In genomic region chr2:46236006-46236875, GRCh38 we compare ENCODE assay signal across 19 cellular contexts.
DNase-seq lines count a peak whose midpoint lies in the region; ATAC-seq and TF ChIP-seq lines count a peak whose summit lies in the region.
"Had no signal": no experiment of that assay in that cellular context is flagged by ENCODE, and none has a peak within 500 bp of the region (broad histone marks: within the 10 kb centered on the region; RNA-seq: fewer than 3 reads in every experiment).

No MANE protein-coding gene starts in this region.

- peaks cover 6% of the 10 kb centered on the region for H3K27me3 Mint-ChIP-seq in activated naive CD8-positive, alpha-beta T cell treated with anti-CD3 and anti-CD28 coated beads, Interleukin-2, amount 10 ng/mL, durations not matched to agents 7 days and 5 days
- H3K27me3 Mint-ChIP-seq in activated naive CD8-positive, alpha-beta T cell treated with anti-CD3 and anti-CD28 coated beads, Interleukin-2, amount 50 U/mL, for 24 hours: no peaks in the 10 kb centered on the region
- H3K27me3 Mint-ChIP-seq in T-helper 1 cell treated with Interleukin-12 subunit alpha and Interleukin-12 subunit beta and Interleukin-4 antibody, amounts not matched to agents 30 μg/mL and 1 μg/mL, for 36 hours (ENCODE audit: low read depth): no peaks in the 10 kb centered on the region
- no peaks in the 10 kb centered on the region for H3K27me3 Mint-ChIP-seq in activated T-cell treated with anti-CD3 and anti-CD28 coated beads, Interleukin-2, amount 50 U/mL, for 72 hours (ENCODE audit: low read depth)
- H3K27me3 Mint-ChIP-seq in natural killer cell (ENCODE audit: low read depth in 2 of 2): no peaks in the 10 kb centered on the region

- no peak overlapping the region for H3K4me3 Mint-ChIP-seq in activated naive CD8-positive, alpha-beta T cell treated with anti-CD3 and anti-CD28 coated beads, Interleukin-2, amount 10 ng/mL, durations not matched to agents 7 days and 5 days
- no peak overlapping the region for H3K4me3 Mint-ChIP-seq in activated naive CD8-positive, alpha-beta T cell treated with anti-CD3 and anti-CD28 coated beads, Interleukin-2, amount 50 U/mL, for 24 hours
- no peak overlapping the region for H3K4me3 Mint-ChIP-seq in T-helper 1 cell treated with Interleukin-12 subunit alpha and Interleukin-12 subunit beta and Interleukin-4 antibody, amounts not matched to agents 30 μg/mL and 1 μg/mL, for 36 hours
- H3K4me3 Mint-ChIP-seq in activated T-cell treated with anti-CD3 and anti-CD28 coated beads, Interleukin-2, amount 50 U/mL, for 72 hours: no peak overlapping the region
- H3K4me3 Mint-ChIP-seq in natural killer cell: no peak overlapping the region
- H3K4me3 Mint-ChIP-seq: GM23338 had no signal

- POLR2A ChIA-PET in activated naive CD8-positive, alpha-beta T cell treated with anti-CD3 and anti-CD28 coated beads, Interleukin-2, amount 10 ng/mL, durations not matched to agents 7 days and 5 days (lab: Charles Lee): no interaction called here

- DNase-seq in activated naive CD8-positive, alpha-beta T cell treated with anti-CD3 and anti-CD28 coated beads, Interleukin-2, amount 10 ng/mL, durations not matched to agents 7 days and 5 days: no peak
- no peak for DNase-seq in activated naive CD8-positive, alpha-beta T cell treated with anti-CD3 and anti-CD28 coated beads, Interleukin-2, amount 50 U/mL, for 24 hours
- DNase-seq in germinal center (ENCODE audit: low spot score) (no peak), natural killer cell (no peak)
- DNase-seq in activated T-cell treated with anti-CD3 and anti-CD28 coated beads, Interleukin-2, amount 50 U/mL, for 72 hours: no peak
- DNase-seq: Caco-2, NCI-H1048, NCI-H146, NCI-H2081, NCI-H748 treated with DMSO at 0.1 percent for 48 hours, PC-3, SJCRH30 had no signal

- no peaks in the 10 kb centered on the region for H3K9me3 Mint-ChIP-seq in activated naive CD8-positive, alpha-beta T cell treated with anti-CD3 and anti-CD28 coated beads, Interleukin-2, amount 10 ng/mL, durations not matched to agents 7 days and 5 days
- peaks cover 4% of the 10 kb centered on the region for H3K9me3 Mint-ChIP-seq in activated naive CD8-positive, alpha-beta T cell treated with anti-CD3 and anti-CD28 coated beads, Interleukin-2, amount 50 U/mL, for 24 hours
- no peaks in the 10 kb centered on the region for H3K9me3 Mint-ChIP-seq in T-helper 1 cell treated with Interleukin-12 subunit alpha and Interleukin-12 subunit beta and Interleukin-4 antibody, amounts not matched to agents 30 μg/mL and 1 μg/mL, for 36 hours
- H3K9me3 Mint-ChIP-seq in activated T-cell treated with anti-CD3 and anti-CD28 coated beads, Interleukin-2, amount 50 U/mL, for 72 hours: peaks cover 0 to 3% of the 10 kb centered on the region in 2 donors
- no peaks in the 10 kb centered on the region for H3K9me3 Mint-ChIP-seq in natural killer cell
- H3K9me3 Mint-ChIP-seq: GM23338 had no signal

- TF ChIP-seq CTCF in natural killer cell (IDR thresholded peaks at IDR 0.05): no peak

- H3K27ac ChIP-seq in KOPT-K1 (ENCODE audit: low read depth, low read length, poor library complexity, severe bottlenecking): peak overlapping the region; percentile 56
- H3K27ac ChIP-seq: C4-2B, HL-60, SJCRH30 had no signal

- intact Hi-C loops in natural killer cell (cut with micrococcal nuclease): no loop called here

- ATAC-seq in activated naive CD8-positive, alpha-beta T cell treated with anti-CD3 and anti-CD28 coated beads, Interleukin-2, amount 10 ng/mL, durations not matched to agents 7 days and 5 days (ENCODE audit: low read depth): peak; percentile 59
- ATAC-seq in activated naive CD8-positive, alpha-beta T cell treated with anti-CD3 and anti-CD28 coated beads, Interleukin-2, amount 50 U/mL, for 24 hours: no peak
- ATAC-seq in activated T-cell treated with anti-CD3 and anti-CD28 coated beads, Interleukin-2, amount 50 U/mL, for 72 hours (replicated peaks in 1 of 2): no peak
- ATAC-seq in natural killer cell: no peak
- ATAC-seq: GM23338, HCT116, K562, PC-3 had no signal

- H3K36me3 Mint-ChIP-seq in activated naive CD8-positive, alpha-beta T cell treated with anti-CD3 and anti-CD28 coated beads, Interleukin-2, amount 10 ng/mL, durations not matched to agents 7 days and 5 days: peaks cover 7% of the 10 kb centered on the region
- H3K36me3 Mint-ChIP-seq in activated naive CD8-positive, alpha-beta T cell treated with anti-CD3 and anti-CD28 coated beads, Interleukin-2, amount 50 U/mL, for 24 hours (ENCODE audit: low read depth): no peaks in the 10 kb centered on the region
- peaks cover 3% of the 10 kb centered on the region for H3K36me3 Mint-ChIP-seq in T-helper 1 cell treated with Interleukin-12 subunit alpha and Interleukin-12 subunit beta and Interleukin-4 antibody, amounts not matched to agents 30 μg/mL and 1 μg/mL, for 36 hours (ENCODE audit: low read depth)
- peaks cover 4 to 5% of the 10 kb centered on the region in 2 donors for H3K36me3 Mint-ChIP-seq in activated T-cell treated with anti-CD3 and anti-CD28 coated beads, Interleukin-2, amount 50 U/mL, for 72 hours (ENCODE audit: insufficient read depth in 2 of 2)
- no peaks in the 10 kb centered on the region for H3K36me3 Mint-ChIP-seq in natural killer cell

- H3K9me3 ChIP-seq in KOPT-K1 (ENCODE audit: insufficient read depth, low read length, poor library complexity, severe bottlenecking): no peaks in the 10 kb centered on the region
- H3K9me3 ChIP-seq: Caco-2, SJCRH30 had no signal

- peak overlapping the region; percentile 46 for H3K27ac Mint-ChIP-seq in activated naive CD8-positive, alpha-beta T cell treated with anti-CD3 and anti-CD28 coated beads, Interleukin-2, amount 10 ng/mL, durations not matched to agents 7 days and 5 days
- H3K27ac Mint-ChIP-seq in activated naive CD8-positive, alpha-beta T cell treated with anti-CD3 and anti-CD28 coated beads, Interleukin-2, amount 50 U/mL, for 24 hours: no peak overlapping the region
- peak overlapping the region; percentile 32 for H3K27ac Mint-ChIP-seq in T-helper 1 cell treated with Interleukin-12 subunit alpha and Interleukin-12 subunit beta and Interleukin-4 antibody, amounts not matched to agents 30 μg/mL and 1 μg/mL, for 36 hours
- no peak overlapping the region for H3K27ac Mint-ChIP-seq in activated T-cell treated with anti-CD3 and anti-CD28 coated beads, Interleukin-2, amount 50 U/mL, for 72 hours
- no peak overlapping the region for H3K27ac Mint-ChIP-seq in natural killer cell
- H3K27ac Mint-ChIP-seq: GM23338 had no signal

- peaks cover 33% of the 10 kb centered on the region for H3K4me1 Mint-ChIP-seq in activated naive CD8-positive, alpha-beta T cell treated with anti-CD3 and anti-CD28 coated beads, Interleukin-2, amount 10 ng/mL, durations not matched to agents 7 days and 5 days
- peaks cover 23% of the 10 kb centered on the region for H3K4me1 Mint-ChIP-seq in activated naive CD8-positive, alpha-beta T cell treated with anti-CD3 and anti-CD28 coated beads, Interleukin-2, amount 50 U/mL, for 24 hours
- H3K4me1 Mint-ChIP-seq in T-helper 1 cell treated with Interleukin-12 subunit alpha and Interleukin-12 subunit beta and Interleukin-4 antibody, amounts not matched to agents 30 μg/mL and 1 μg/mL, for 36 hours (ENCODE audit: low read depth): peaks cover 44% of the 10 kb centered on the region
- H3K4me1 Mint-ChIP-seq in activated T-cell treated with anti-CD3 and anti-CD28 coated beads, Interleukin-2, amount 50 U/mL, for 72 hours (ENCODE audit: low read depth): peaks cover 38% of the 10 kb centered on the region
- peaks cover 0 to 19% of the 10 kb centered on the region in 2 donors for H3K4me1 Mint-ChIP-seq in natural killer cell

- H3K36me3 ChIP-seq in KOPT-K1 (ENCODE audit: insufficient read depth, low read length): no peaks in the 10 kb centered on the region
- H3K36me3 ChIP-seq: SJCRH30 had no signal

Comparison
In these comparisons a context has a peak if more than half of its experiments do, and no peak if none do; other contexts are left out.
1. H3K27ac Mint-ChIP-seq: peak in activated naive CD8-positive, alpha-beta T cell treated with anti-CD3 and anti-CD28 coated beads, Interleukin-2, amount 10 ng/mL, durations not matched to agents 7 days and 5 days (single experiment) and T-helper 1 cell treated with Interleukin-12 subunit alpha and Interleukin-12 subunit beta and Interleukin-4 antibody, amounts not matched to agents 30 μg/mL and 1 μg/mL, for 36 hours (single experiment); none in activated naive CD8-positive, alpha-beta T cell treated with anti-CD3 and anti-CD28 coated beads, Interleukin-2, amount 50 U/mL, for 24 hours (single experiment), activated T-cell treated with anti-CD3 and anti-CD28 coated beads, Interleukin-2, amount 50 U/mL, for 72 hours (single experiment) and natural killer cell (0 of 2).